In the genomic region with DNA sequence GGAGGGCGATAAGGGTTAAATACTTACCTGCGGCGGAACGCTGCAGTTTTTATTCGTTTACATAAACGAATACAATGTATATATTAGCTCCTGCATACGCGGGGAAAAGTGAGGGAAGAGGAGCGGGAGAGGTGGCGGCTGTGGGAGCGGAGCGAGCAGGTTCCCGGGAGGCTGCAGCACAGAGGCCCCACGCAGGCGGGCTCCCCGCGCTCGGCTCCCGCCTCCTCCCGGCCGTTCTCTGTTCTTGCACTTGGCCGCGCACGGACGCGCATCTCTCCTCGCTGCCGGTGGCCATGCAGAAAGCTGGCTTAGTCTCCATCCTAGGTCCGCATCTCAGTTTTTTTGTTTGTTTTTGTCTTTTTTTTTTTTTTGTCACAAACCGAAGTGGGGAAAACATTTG, we compare ENCODE assay signal across 30 cellular contexts.
"Had no signal": no experiment of that assay in that cellular context is flagged by ENCODE, and none has a peak within 500 bp of the region (broad histone marks: within the 10 kb centered on the region; RNA-seq: fewer than 3 reads in every experiment).

No MANE protein-coding gene starts in this region.

- H3K9me3 ChIP-seq: SJSA1, SK-N-SH had no signal

- H3K27ac ChIP-seq: brain microvascular endothelial cell, SJSA1, VCaP had no signal

- H3K4me2 ChIP-seq: SK-N-SH had no signal

- H3K9ac ChIP-seq: SK-N-SH had no signal

- H3K27me3 Mint-ChIP-seq: activated B cell treated with CpG ODN at 0.5 μM for 24 hours; activated CD4-positive, alpha-beta memory T cell treated with anti-CD3 and anti-CD28 coated beads, Interleukin-2, amount 10 ng/mL, durations not matched to agents 7 days and 5 days; activated CD8-positive, alpha-beta memory T cell treated with anti-CD3 and anti-CD28 coated beads, Interleukin-2, amount 10 ng/mL, durations not matched to agents 7 days and 5 days; activated naive CD4-positive, alpha-beta T cell treated with anti-CD3 and anti-CD28 coated beads, Interleukin-2, amount 10 ng/mL, durations not matched to agents 7 days and 5 days; activated naive CD8-positive, alpha-beta T cell; activated naive CD8-positive, alpha-beta T cell treated with anti-CD3 and anti-CD28 coated beads, Interleukin-2, amount 50 U/mL, for 24 hours; T-cell; T-helper 17 cell had no signal

- H3K36me3 ChIP-seq: brain microvascular endothelial cell, SJSA1 had no signal

- H3K36me3 Mint-ChIP-seq: activated CD8-positive, alpha-beta memory T cell treated with anti-CD3 and anti-CD28 coated beads, Interleukin-2, amount 10 ng/mL, durations not matched to agents 7 days and 5 days; activated naive CD4-positive, alpha-beta T cell treated with anti-CD3 and anti-CD28 coated beads, Interleukin-2, amount 10 ng/mL, durations not matched to agents 7 days and 5 days; activated naive CD8-positive, alpha-beta T cell; T-cell had no signal

- H3K4me3 Mint-ChIP-seq: activated B cell treated with CpG ODN at 0.5 μM for 24 hours; activated CD4-positive, alpha-beta memory T cell treated with anti-CD3 and anti-CD28 coated beads, Interleukin-2, amount 10 ng/mL, durations not matched to agents 7 days and 5 days; activated CD8-positive, alpha-beta memory T cell treated with anti-CD3 and anti-CD28 coated beads, Interleukin-2, amount 10 ng/mL, durations not matched to agents 7 days and 5 days; activated naive CD4-positive, alpha-beta T cell treated with anti-CD3 and anti-CD28 coated beads, Interleukin-2, amount 10 ng/mL, durations not matched to agents 7 days and 5 days; activated naive CD8-positive, alpha-beta T cell; activated naive CD8-positive, alpha-beta T cell treated with anti-CD3 and anti-CD28 coated beads, Interleukin-2, amount 50 U/mL, for 24 hours; T-cell; T-helper 17 cell had no signal

- H3K27me3 ChIP-seq: brain microvascular endothelial cell, SJSA1 had no signal

- H3K27ac Mint-ChIP-seq: activated B cell treated with CpG ODN at 0.5 μM for 24 hours; activated CD4-positive, alpha-beta memory T cell treated with anti-CD3 and anti-CD28 coated beads, Interleukin-2, amount 10 ng/mL, durations not matched to agents 7 days and 5 days; activated CD8-positive, alpha-beta memory T cell treated with anti-CD3 and anti-CD28 coated beads, Interleukin-2, amount 10 ng/mL, durations not matched to agents 7 days and 5 days; activated naive CD4-positive, alpha-beta T cell treated with anti-CD3 and anti-CD28 coated beads, Interleukin-2, amount 10 ng/mL, durations not matched to agents 7 days and 5 days; activated naive CD8-positive, alpha-beta T cell; activated naive CD8-positive, alpha-beta T cell treated with anti-CD3 and anti-CD28 coated beads, Interleukin-2, amount 50 U/mL, for 24 hours; T-cell; T-helper 17 cell had no signal

- H3K4me1 Mint-ChIP-seq: activated B cell treated with CpG ODN at 0.5 μM for 24 hours; activated CD4-positive, alpha-beta memory T cell treated with anti-CD3 and anti-CD28 coated beads, Interleukin-2, amount 10 ng/mL, durations not matched to agents 7 days and 5 days; activated CD8-positive, alpha-beta memory T cell treated with anti-CD3 and anti-CD28 coated beads, Interleukin-2, amount 10 ng/mL, durations not matched to agents 7 days and 5 days; activated naive CD4-positive, alpha-beta T cell treated with anti-CD3 and anti-CD28 coated beads, Interleukin-2, amount 10 ng/mL, durations not matched to agents 7 days and 5 days; activated naive CD8-positive, alpha-beta T cell treated with anti-CD3 and anti-CD28 coated beads, Interleukin-2, amount 50 U/mL, for 24 hours; T-cell; T-helper 17 cell had no signal

- H3K4me3 ChIP-seq: SJSA1 had no signal

- ATAC-seq: activated CD8-positive, alpha-beta memory T cell treated with anti-CD3 and anti-CD28 coated beads, Interleukin-2, amount 10 ng/mL, durations not matched to agents 7 days and 5 days; activated naive CD8-positive, alpha-beta T cell treated with anti-CD3 and anti-CD28 coated beads, Interleukin-2, amount 50 U/mL, for 24 hours; Panc1; T-cell; T-helper 17 cell had no signal

- DNase-seq: activated B cell treated with CpG ODN at 0.5 μM for 24 hours; activated CD4-positive, alpha-beta memory T cell treated with anti-CD3 and anti-CD28 coated beads, Interleukin-2, amount 10 ng/mL, durations not matched to agents 7 days and 5 days; activated CD4-positive, alpha-beta T cell treated with anti-CD3 and anti-CD28 coated beads for 48 hours; activated CD4-positive, CD25-positive, alpha-beta regulatory T cell treated with anti-CD3 and anti-CD28 coated beads, Interleukin-2, amount 50 U/mL, for 72 hours; activated CD8-positive, alpha-beta memory T cell treated with anti-CD3 and anti-CD28 coated beads for 24 hours; activated CD8-positive, alpha-beta memory T cell treated with anti-CD3 and anti-CD28 coated beads, Interleukin-2, amount 10 ng/mL, durations not matched to agents 7 days and 5 days; activated CD8-positive, alpha-beta memory T cell treated with anti-CD3 and anti-CD28 coated beads, Interleukin-2, amount 50 U/mL, for 48 hours; activated effector memory CD4-positive, alpha-beta T cell treated with Interleukin-2 at 50 U/mL for 16 hours; activated naive CD4-positive, alpha-beta T cell treated with anti-CD3 and anti-CD28 coated beads, Interleukin-2, amount 10 ng/mL, durations not matched to agents 7 days and 5 days; activated naive CD8-positive, alpha-beta T cell treated with anti-CD3 and anti-CD28 coated beads, Interleukin-2, amount 50 U/mL, for 24 hours; activated T-cell treated with anti-CD3 and anti-CD28 coated beads, Interleukin-2, amount 50 U/mL, for 48 hours; aorta; brain microvascular endothelial cell; central memory CD4-positive, alpha-beta T cell; NCI-H1105; NCI-H1417 treated with DMSO at 0.1 percent for 48 hours; NCI-H187 treated with DMSO at 0.1 percent for 48 hours; NCI-H2081; NCI-H2171 treated with DMSO at 0.1 percent for 48 hours; NCI-H2227 treated with DMSO at 0.1 percent for 48 hours; NCI-H446; NCI-H524 treated with DMSO at 0.1 percent for 48 hours; SHP77 treated with DMSO at 0.1 percent for 48 hours; SK-N-SH; T-cell; T-helper 17 cell had no signal
